8 cellular contexts compared by ENCODE assay signal in the genomic region with DNA sequence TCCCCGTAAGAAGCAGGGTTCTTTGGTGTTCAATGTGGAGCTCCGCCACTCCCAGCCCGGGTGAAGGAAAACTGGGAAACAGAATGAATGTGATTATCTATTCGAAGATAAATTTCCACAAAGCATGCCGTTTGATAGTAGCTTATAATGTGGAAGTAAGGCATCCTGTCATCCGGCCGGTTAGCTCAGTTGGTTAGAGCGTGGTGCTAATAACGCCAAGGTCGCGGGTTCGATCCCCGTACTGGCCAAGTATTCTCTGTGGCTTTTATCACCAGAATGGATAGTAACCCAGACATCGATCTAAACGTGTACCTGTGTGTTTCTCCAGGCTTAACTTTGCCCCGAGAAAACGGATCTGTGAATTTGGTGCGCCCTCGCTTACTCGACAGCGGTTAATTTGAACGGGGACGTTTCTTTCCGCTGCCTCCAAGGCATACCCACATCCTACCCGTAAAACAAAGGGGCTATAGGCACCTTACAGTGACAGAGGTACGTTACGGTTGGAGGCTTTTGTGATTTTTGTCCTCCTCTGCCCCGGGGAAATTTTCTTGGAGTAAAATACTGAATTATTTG.
A peak's percentile ranks its signal among the peaks of the same experiment; 100 is the strongest.
DNase-seq lines count a peak whose midpoint lies in the region; ATAC-seq, FAIRE-seq and TF ChIP-seq lines count a peak whose summit lies in the region.

No MANE protein-coding gene starts in this region.

- H3K36me3 ChIP-seq in lung (ENCODE audit: control insufficient read depth in 2 of 2, insufficient read depth in 2 of 2, low read length in 2 of 2): no peaks in the 10 kb centered on the region

- ATAC-seq in HG03469 (IDR thresholded peaks at IDR 0.05; ENCODE audit: unreplicated experiment) (peak; percentile 47), lung (ENCODE audit: insufficient read depth, low FRiP score) (peak; percentile 84)

- H3K4me1 ChIP-seq in lung (ENCODE audit: control insufficient read depth in 2 of 2, insufficient read depth in 2 of 2, low read length in 2 of 2): no peaks in the 10 kb centered on the region

- no peak for TF ChIP-seq CTCF in AG09309 (IDR thresholded peaks at IDR 0.05; ENCODE audit: control insufficient read depth, insufficient read depth, low read depth, low read length, missing control alignments)
- TF ChIP-seq CTCF in lung (IDR thresholded peaks at IDR 0.05; ENCODE audit: control extremely low read depth, extremely low read depth): no peak

- DNase-seq in AG09309 (ENCODE audit: low read depth) (peak; percentile 69), GM19239 (ENCODE audit: insufficient read length, low spot score) (no peak), NCI-H526 (lab: John Stamatoyannopoulos, UW) (peak; percentile 89 to 90), dermis microvascular lymphatic vessel endothelial cell (ENCODE audit: low read depth in 2 of 2) (peak; percentile 76 to 84), lung (ENCODE audit: low spot score) (peak; percentile 65)
- DNase-seq in activated CD4-positive, alpha-beta T cell treated with anti-CD3 and anti-CD28 coated beads for 48 hours: peak; percentile 92
- peak; percentile 75 to 82 (median 77) for DNase-seq in stimulated activated CD4-positive, alpha-beta T cell treated with anti-CD3 and anti-CD28 coated beads, TNF-alpha, amount 100 ng/mL, for 24 hours (ENCODE audit: low read depth in 3 of 3)

- peak overlapping the region; percentile 68 for H3K4me3 ChIP-seq in AG09309 (ENCODE audit: control insufficient read depth, low read depth, low read length)
- peak overlapping the region; percentile 20 for H3K4me3 ChIP-seq in lung

- H3K27me3 ChIP-seq in lung (ENCODE audit: control insufficient read depth, insufficient read depth): no peaks in the 10 kb centered on the region

- WGBS in lung, 2 donors: 0 to 2% methylated on average over 28 of the region's 28 CpGs

- H3K27ac ChIP-seq in lung (ENCODE audit: low read depth in 1 of 2, low read length in 1 of 2): no peak overlapping the region

- H3K9me3 ChIP-seq in lung (ENCODE audit: control insufficient read depth in 2 of 2, insufficient read depth in 1 of 2, low read length in 1 of 2): peaks cover 0 to 1% of the 10 kb centered on the region in 2 donors

- peak; percentile 89 for FAIRE-seq in GM19239 (lab: Jason Lieb, UNC)
